Comparison of ENCODE assay signal across 1 cellular context in genomic region chr1:23838401-23838866, GRCh38.
TF ChIP-seq lines count a peak whose summit lies in the region.

No MANE protein-coding gene starts in this region.

TF ChIP-seq in WTC11, 78 proteins besides CTCF, POLR2A, EP300 and RAD21 (continued from another document):
- TF ChIP-seq ARID4B (CRISPR knock-in tag; IDR thresholded peaks at IDR 0.05; ENCODE audit: borderline replicate concordance) (no peak), USF2 (CRISPR knock-in tag; IDR thresholded peaks at IDR 0.05) (no peak), NR3C1 (CRISPR knock-in tag; conservative IDR thresholded peaks at IDR 0.05; ENCODE audit: low read depth) (no peak), ZNF232 (CRISPR knock-in tag; IDR thresholded peaks at IDR 0.05) (no peak), ZBTB43 (CRISPR knock-in tag; IDR thresholded peaks at IDR 0.05) (no peak), ZNF263 (CRISPR knock-in tag; IDR thresholded peaks at IDR 0.05; ENCODE audit: low read depth) (no peak)
TF ChIP-seq in WTC11: peak in this region for 0.
